ENCODE assay signal across 10 cellular contexts in genomic region chr3:56782900-56783299, GRCh38. TPM values are rescaled to one million over a fixed set of nuclear protein-coding genes. Genes with fewer than 3 reads are reported as not detected.
DNase-seq lines count a peak whose midpoint lies in the region; ATAC-seq and FAIRE-seq lines count a peak whose summit lies in the region.
"Had no signal": no experiment of that assay in that cellular context is flagged by ENCODE, and none has a peak within 500 bp of the region (broad histone marks: within the 10 kb centered on the region; RNA-seq: fewer than 3 reads in every experiment).

No MANE protein-coding gene starts in this region.

- H3K27ac ChIP-seq in esophagus (ENCODE audit: low read depth in 2 of 2, low read length in 1 of 2) (peak overlapping the region; percentile 50 to 76), rectal smooth muscle tissue (ENCODE audit: low read depth, low read length) (peak overlapping the region; percentile 1)

- H3K9me3 Mint-ChIP-seq in T-cell = peaks cover 0 to 4% (median 0%) of the 10 kb centered on the region in 3 donors

- H3K4me3 ChIP-seq in esophagus (ENCODE audit: low read depth in 1 of 2, low read length in 2 of 2) = no peak overlapping the region
- no peak overlapping the region for H3K4me3 ChIP-seq in rectal smooth muscle tissue (ENCODE audit: low read length)

- 28 to 35% methylated on average over 2 of the region's 2 CpGs for WGBS in esophagus, 2 donors

- H3K4me1 ChIP-seq in esophagus (ENCODE audit: control insufficient read depth in 2 of 2, insufficient read depth in 2 of 2, low read length in 1 of 2) = peaks cover 7 to 8% of the 10 kb centered on the region in 2 donors
- peaks cover 4% of the 10 kb centered on the region for H3K4me1 ChIP-seq in rectal smooth muscle tissue (ENCODE audit: control insufficient read depth, insufficient read depth, low read length)

- H3K36me3 Mint-ChIP-seq in T-cell = peaks cover 31% of the 10 kb centered on the region

- H3K9me3 ChIP-seq in esophagus (ENCODE audit: control insufficient read depth in 2 of 2, insufficient read depth in 1 of 2, low read depth in 1 of 2, low read length in 1 of 2) = no peaks in the 10 kb centered on the region
- H3K9me3 ChIP-seq: SK-N-SH had no signal

- no peaks in the 10 kb centered on the region for H3K27me3 ChIP-seq in esophagus (ENCODE audit: control insufficient read depth in 1 of 2, insufficient read depth in 2 of 2, low read length in 2 of 2)
- H3K27me3 ChIP-seq in rectal smooth muscle tissue (ENCODE audit: control insufficient read depth, insufficient read depth, low read length) = no peaks in the 10 kb centered on the region

- peak; percentile 12 for FAIRE-seq in GM18507 (lab: Jason Lieb, UNC)

- peak overlapping the region; percentile 69 to 72 (median 70) for H3K4me3 Mint-ChIP-seq in T-cell

- no peaks in the 10 kb centered on the region for H3K27me3 Mint-ChIP-seq in T-cell

- CTCF ChIA-PET in T-cell (lab: Charles Lee) = interaction anchor here (0.6 to 10.4 kb wide), 6 partner anchors 16 to 281 kb away, joined by 3 to 131 read pairs (median 3); partner anchors contain the start of gene ARHGEF3 (in 1 of the 2)

- H3K9ac ChIP-seq in rectal smooth muscle tissue (ENCODE audit: low read length) = no peak overlapping the region
- H3K9ac ChIP-seq: SK-N-SH had no signal

- H3K4me1 Mint-ChIP-seq in T-cell = peaks cover 98 to 99% (median 98%) of the 10 kb centered on the region in 3 donors

- ATAC-seq in T-cell (replicated peaks in 1 of 4) (no peak), GM18861 (IDR thresholded peaks at IDR 0.05; ENCODE audit: unreplicated experiment) (no peak)

- peak overlapping the region; percentile 97 to 99 for H3K27ac Mint-ChIP-seq in T-cell

- POLR2A ChIA-PET in T-cell (lab: Charles Lee) = interaction anchor here (0.5 to 5.4 kb wide), 5 partner anchors 16 to 28 kb away, joined by 3 to 23 read pairs (median 7); no protein-coding TSS in a partner anchor

- H3K36me3 ChIP-seq in esophagus (ENCODE audit: control insufficient read depth in 2 of 2, insufficient read depth in 2 of 2, low read length in 1 of 2) (no peaks in the 10 kb centered on the region), rectal smooth muscle tissue (ENCODE audit: control insufficient read depth, insufficient read depth, low read length) (no peaks in the 10 kb centered on the region)

- no peak for DNase-seq in GM18507 (ENCODE audit: extremely low spot score, insufficient read length, low read depth)
- DNase-seq in T-cell = peak in 1 of 34 experiments; percentile 20
- DNase-seq in COLO829 (ENCODE audit: low spot score) = no peak
- no peak for DNase-seq in cortex of kidney (lab: John Stamatoyannopoulos, UW)
- no peak for DNase-seq in NCI-H1417 treated with DMSO at 0.1 percent for 48 hours (lab: John Stamatoyannopoulos, UW)
- DNase-seq: H7, SK-N-SH had no signal

RNA-seq across cellular contexts. Expression of gene ARHGEF3, which starts 18.8 kb away (rescaled TPM):
- total RNA-seq in T-cell = 100 to 1,000 TPM in 4 of 5 donors, 10 to 100 TPM in 1; 93.4 to 132 (median 124) TPM
- polyA plus RNA-seq in esophagus = 10 to 100 TPM; 11.1 to 13.2 TPM
